In the genomic region with DNA sequence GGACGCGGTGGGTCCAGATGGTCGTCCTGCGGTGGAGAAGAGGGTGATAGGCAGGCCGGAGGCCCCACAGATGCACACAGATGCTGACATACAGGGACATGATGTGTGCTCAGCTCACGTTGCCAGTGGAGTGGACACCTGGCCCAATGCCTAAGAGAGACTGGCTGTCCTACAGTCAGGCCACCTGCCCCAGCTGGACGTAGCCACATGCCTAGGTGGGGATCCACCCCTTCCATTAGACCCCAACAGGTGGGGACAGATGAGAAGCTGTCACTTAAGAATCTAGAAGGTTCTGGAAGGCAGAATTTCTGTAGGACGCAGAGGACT, we compare ENCODE assay signal across 20 cellular contexts.
"Had no signal": no experiment of that assay in that cellular context is flagged by ENCODE, and none has a peak within 500 bp of the region (broad histone marks: within the 10 kb centered on the region; RNA-seq: fewer than 3 reads in every experiment).

No MANE protein-coding gene starts in this region.

- H3K4me1 ChIP-seq: body of pancreas, left lung, suprapubic skin, transverse colon, uterus had no signal

- H3K4me3 ChIP-seq: body of pancreas, cardiac muscle cell, left lung, lung, skin epidermis, suprapubic skin, transverse colon, uterus had no signal

- H3K9me3 ChIP-seq: body of pancreas had no signal

- H3K27ac Mint-ChIP-seq: activated B cell treated with CpG ODN at 0.5 μM for 24 hours; activated CD4-positive, alpha-beta T cell treated with anti-CD3 and anti-CD28 coated beads for 36 hours; activated naive CD8-positive, alpha-beta T cell treated with anti-CD3 and anti-CD28 coated beads, Interleukin-2, amount 50 U/mL, for 24 hours; dendritic cell treated with granulocyte-macrophage colony-stimulating factor and Interleukin-4, amounts not matched to agents 40 ng/mL and 50 ng/mL, for 4 days; naive thymus-derived CD4-positive, alpha-beta T cell; stimulated activated naive CD8-positive, alpha-beta T cell treated with anti-CD3 and anti-CD28 coated beads, Interleukin-15, Interleukin-2, amounts not matched to agents 100 ng/mL and 50 ng/mL, for 24 hours had no signal

- H3K9me3 Mint-ChIP-seq: dendritic cell treated with granulocyte-macrophage colony-stimulating factor and Interleukin-4, amounts not matched to agents 40 ng/mL and 50 ng/mL, for 4 days had no signal

- H3K27me3 ChIP-seq: body of pancreas, cardiac muscle cell, left lung, suprapubic skin, transverse colon, uterus had no signal

- DNase-seq: activated B cell treated with CpG ODN at 0.5 μM for 24 hours; activated CD4-positive, alpha-beta T cell treated with anti-CD3 and anti-CD28 coated beads for 36 hours; activated CD4-positive, alpha-beta T cell treated with anti-CD3 and anti-CD28 coated beads, Interleukin-2, amount 50 U/mL, for 4 hours; activated naive CD4-positive, alpha-beta T cell treated with anti-CD3 and anti-CD28 coated beads, Interleukin-2, amount 50 U/mL, for 16 hours; activated naive CD8-positive, alpha-beta T cell treated with anti-CD3 and anti-CD28 coated beads, Interleukin-2, amount 50 U/mL, for 24 hours; effector CD4-positive, alpha-beta T cell; foreskin fibroblast; naive thymus-derived CD4-positive, alpha-beta T cell; stimulated activated CD4-positive, alpha-beta T cell treated with anti-CD3 and anti-CD28 coated beads, Interleukin-1b, Interleukin-23, amount 100 ng/mL, for 48 hours; T-helper 9 cell; transverse colon; uterus had no signal

- H3K4me1 Mint-ChIP-seq: activated B cell treated with CpG ODN at 0.5 μM for 24 hours; activated CD4-positive, alpha-beta T cell treated with anti-CD3 and anti-CD28 coated beads for 36 hours; activated naive CD8-positive, alpha-beta T cell treated with anti-CD3 and anti-CD28 coated beads, Interleukin-2, amount 50 U/mL, for 24 hours had no signal

- H3K27me3 Mint-ChIP-seq: activated B cell treated with CpG ODN at 0.5 μM for 24 hours; activated CD4-positive, alpha-beta T cell treated with anti-CD3 and anti-CD28 coated beads for 36 hours; activated naive CD8-positive, alpha-beta T cell treated with anti-CD3 and anti-CD28 coated beads, Interleukin-2, amount 50 U/mL, for 24 hours; dendritic cell treated with granulocyte-macrophage colony-stimulating factor and Interleukin-4, amounts not matched to agents 40 ng/mL and 50 ng/mL, for 4 days; naive thymus-derived CD4-positive, alpha-beta T cell; stimulated activated naive CD8-positive, alpha-beta T cell treated with anti-CD3 and anti-CD28 coated beads, Interleukin-15, Interleukin-2, amounts not matched to agents 100 ng/mL and 50 ng/mL, for 24 hours had no signal

- H3K4me3 Mint-ChIP-seq: activated B cell treated with CpG ODN at 0.5 μM for 24 hours; activated CD4-positive, alpha-beta T cell treated with anti-CD3 and anti-CD28 coated beads for 36 hours; activated naive CD8-positive, alpha-beta T cell treated with anti-CD3 and anti-CD28 coated beads, Interleukin-2, amount 50 U/mL, for 24 hours; dendritic cell treated with granulocyte-macrophage colony-stimulating factor and Interleukin-4, amounts not matched to agents 40 ng/mL and 50 ng/mL, for 4 days; naive thymus-derived CD4-positive, alpha-beta T cell; stimulated activated naive CD8-positive, alpha-beta T cell treated with anti-CD3 and anti-CD28 coated beads, Interleukin-15, Interleukin-2, amounts not matched to agents 100 ng/mL and 50 ng/mL, for 24 hours had no signal

- H3K36me3 ChIP-seq: cardiac muscle cell, transverse colon, uterus had no signal

- H3K27ac ChIP-seq: body of pancreas, cardiac muscle cell, left lung, skin epidermis, suprapubic skin, transverse colon, uterus had no signal
